ENCODE assay signal across 9 cellular contexts in genomic region chr12:139585-139984, GRCh38.
A peak's percentile ranks its signal among the peaks of the same experiment; 100 is the strongest.
DNase-seq lines count a peak whose midpoint lies in the region; ATAC-seq and TF ChIP-seq lines count a peak whose summit lies in the region.
"Had no signal": no experiment of that assay in that cellular context is flagged by ENCODE, and none has a peak within 500 bp of the region (broad histone marks: within the 10 kb centered on the region; RNA-seq: fewer than 3 reads in every experiment).

No MANE protein-coding gene starts in this region.

- no peaks in the 10 kb centered on the region for H3K9me3 Mint-ChIP-seq in activated naive CD4-positive, alpha-beta T cell treated with anti-CD3 and anti-CD28 coated beads for 36 hours
- no peaks in the 10 kb centered on the region for H3K9me3 Mint-ChIP-seq in activated naive CD4-positive, alpha-beta T cell treated with anti-CD3 and anti-CD28 coated beads, Interleukin-2, amount 50 U/mL, for 72 hours
- no peaks in the 10 kb centered on the region for H3K9me3 Mint-ChIP-seq in activated CD4-positive, alpha-beta T cell treated with anti-CD3 and anti-CD28 coated beads, Interleukin-2, amount 10 ng/mL, durations not matched to agents 7 days and 5 days

- WGBS in stomach, 5 donors = 20 to 28% (median 22%) methylated on average over 14 of the region's 14 CpGs

- H3K27ac ChIP-seq in stomach = no peak overlapping the region

- DNase-seq in activated naive CD4-positive, alpha-beta T cell treated with anti-CD3 and anti-CD28 coated beads for 36 hours = no peak
- no peak for DNase-seq in activated naive CD4-positive, alpha-beta T cell treated with anti-CD3 and anti-CD28 coated beads, Interleukin-2, amount 50 U/mL, for 72 hours (ENCODE audit: low spot score in 2 of 2)
- DNase-seq in amniotic epithelial cell (ENCODE audit: low read depth) = peak; percentile 58
- peak; percentile 5 for DNase-seq in kidney glomerular epithelial cell (lab: John Stamatoyannopoulos, UW)
- no peak for DNase-seq in stomach
- no peak for DNase-seq in GM19240 (ENCODE audit: insufficient read length, low spot score)
- no peak for DNase-seq in activated CD4-positive, alpha-beta T cell treated with anti-CD3 and anti-CD28 coated beads, Interleukin-2, amount 10 ng/mL, durations not matched to agents 7 days and 5 days
- DNase-seq: NCI-H446 treated with DMSO at 0.1 percent for 48 hours had no signal

- TF ChIP-seq CTCF in stomach (IDR thresholded peaks at IDR 0.05) = no peak

- H3K4me1 ChIP-seq in stomach = peaks cover 4 to 21% (median 18%) of the 10 kb centered on the region in 4 donors

- peaks cover 11% of the 10 kb centered on the region for H3K4me1 Mint-ChIP-seq in activated naive CD4-positive, alpha-beta T cell treated with anti-CD3 and anti-CD28 coated beads for 36 hours (ENCODE audit: low read depth)
- H3K4me1 Mint-ChIP-seq in activated CD4-positive, alpha-beta T cell treated with anti-CD3 and anti-CD28 coated beads, Interleukin-2, amount 10 ng/mL, durations not matched to agents 7 days and 5 days = peaks cover 6% of the 10 kb centered on the region

- H3K27me3 Mint-ChIP-seq in activated naive CD4-positive, alpha-beta T cell treated with anti-CD3 and anti-CD28 coated beads for 36 hours (ENCODE audit: low read depth) = peaks cover 19% of the 10 kb centered on the region
- peaks cover 22% of the 10 kb centered on the region for H3K27me3 Mint-ChIP-seq in activated CD4-positive, alpha-beta T cell treated with anti-CD3 and anti-CD28 coated beads, Interleukin-2, amount 10 ng/mL, durations not matched to agents 7 days and 5 days

- no peaks in the 10 kb centered on the region for H3K9me3 ChIP-seq in stomach

- H3K4me3 Mint-ChIP-seq in activated naive CD4-positive, alpha-beta T cell treated with anti-CD3 and anti-CD28 coated beads for 36 hours = peak overlapping the region; percentile 69
- H3K4me3 Mint-ChIP-seq in activated CD4-positive, alpha-beta T cell treated with anti-CD3 and anti-CD28 coated beads, Interleukin-2, amount 10 ng/mL, durations not matched to agents 7 days and 5 days = no peak overlapping the region

- H3K27ac Mint-ChIP-seq in activated naive CD4-positive, alpha-beta T cell treated with anti-CD3 and anti-CD28 coated beads for 36 hours = no peak overlapping the region
- no peak overlapping the region for H3K27ac Mint-ChIP-seq in activated naive CD4-positive, alpha-beta T cell treated with anti-CD3 and anti-CD28 coated beads, Interleukin-2, amount 50 U/mL, for 72 hours
- no peak overlapping the region for H3K27ac Mint-ChIP-seq in activated CD4-positive, alpha-beta T cell treated with anti-CD3 and anti-CD28 coated beads, Interleukin-2, amount 10 ng/mL, durations not matched to agents 7 days and 5 days

- no peaks in the 10 kb centered on the region for H3K36me3 Mint-ChIP-seq in activated naive CD4-positive, alpha-beta T cell treated with anti-CD3 and anti-CD28 coated beads for 36 hours (ENCODE audit: low read depth)
- H3K36me3 Mint-ChIP-seq in activated naive CD4-positive, alpha-beta T cell treated with anti-CD3 and anti-CD28 coated beads, Interleukin-2, amount 50 U/mL, for 72 hours = no peaks in the 10 kb centered on the region
- no peaks in the 10 kb centered on the region for H3K36me3 Mint-ChIP-seq in activated CD4-positive, alpha-beta T cell treated with anti-CD3 and anti-CD28 coated beads, Interleukin-2, amount 10 ng/mL, durations not matched to agents 7 days and 5 days (ENCODE audit: low read depth)

- intact Hi-C loops in activated naive CD4-positive, alpha-beta T cell treated with anti-CD3 and anti-CD28 coated beads for 36 hours (cut with micrococcal nuclease) = no loop called here
- intact Hi-C loops in stomach (cut with DNase I; ENCODE audit: low total_unique reads) = no loop called here

- CTCF ChIA-PET in activated naive CD4-positive, alpha-beta T cell treated with anti-CD3 and anti-CD28 coated beads for 36 hours (lab: Charles Lee) = no interaction called here
- CTCF ChIA-PET in activated CD4-positive, alpha-beta T cell treated with anti-CD3 and anti-CD28 coated beads, Interleukin-2, amount 10 ng/mL, durations not matched to agents 7 days and 5 days (lab: Charles Lee) = no interaction called here

- no peak for ATAC-seq in activated naive CD4-positive, alpha-beta T cell treated with anti-CD3 and anti-CD28 coated beads, Interleukin-2, amount 50 U/mL, for 72 hours
- no peak for ATAC-seq in GM19351 (IDR thresholded peaks at IDR 0.05; ENCODE audit: unreplicated experiment)

- H3K27me3 ChIP-seq in stomach = peaks cover 0 to 68% (median 30%) of the 10 kb centered on the region in 3 donors

- no peak for TF ChIP-seq EP300 in stomach (IDR thresholded peaks at IDR 0.05)

- POLR2A ChIA-PET in activated CD4-positive, alpha-beta T cell treated with anti-CD3 and anti-CD28 coated beads, Interleukin-2, amount 10 ng/mL, durations not matched to agents 7 days and 5 days (lab: Charles Lee) = no interaction called here

- no peaks in the 10 kb centered on the region for H3K36me3 ChIP-seq in stomach

- no peak for TF ChIP-seq POLR2A in stomach (IDR thresholded peaks at IDR 0.05)

- H3K4me3 ChIP-seq in stomach = peak overlapping the region; percentile 24 to 35 (median 32)

Comparison
In these comparisons a context has a peak if more than half of its experiments do, and no peak if none do; other contexts are left out.
1. DNase-seq: peak in amniotic epithelial cell (single experiment) and kidney glomerular epithelial cell (single experiment); none in activated naive CD4-positive, alpha-beta T cell treated with anti-CD3 and anti-CD28 coated beads for 36 hours (single experiment), activated naive CD4-positive, alpha-beta T cell treated with anti-CD3 and anti-CD28 coated beads, Interleukin-2, amount 50 U/mL, for 72 hours (0 of 2), stomach (single experiment), GM19240 (single experiment) and activated CD4-positive, alpha-beta T cell treated with anti-CD3 and anti-CD28 coated beads, Interleukin-2, amount 10 ng/mL, durations not matched to agents 7 days and 5 days (single experiment).